Comparison of ENCODE assay signal across 11 cellular contexts in the genomic region with DNA sequence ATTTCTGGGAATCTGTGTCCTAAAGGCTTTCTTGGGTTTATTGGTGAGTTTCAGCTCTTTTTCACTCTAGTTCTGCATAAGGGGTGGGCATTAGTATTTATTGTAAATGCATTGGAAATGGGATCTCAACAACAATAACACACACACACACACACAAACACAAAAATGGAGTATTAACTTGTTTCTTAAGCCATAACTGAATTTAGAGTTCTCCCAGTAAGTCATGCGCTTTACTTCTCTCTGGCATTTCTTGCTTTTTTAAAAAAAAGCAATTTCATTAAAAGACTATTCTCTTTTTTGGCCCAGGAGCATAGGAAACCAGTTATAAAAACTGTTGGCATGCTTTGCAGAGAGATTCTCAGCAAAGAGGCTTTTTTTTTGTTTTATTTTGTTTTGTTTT.
DNase-seq lines count a peak whose midpoint lies in the region; ATAC-seq, FAIRE-seq and TF ChIP-seq lines count a peak whose summit lies in the region.
"Had no signal": no experiment of that assay in that cellular context is flagged by ENCODE, and none has a peak within 500 bp of the region (broad histone marks: within the 10 kb centered on the region; RNA-seq: fewer than 3 reads in every experiment).

No MANE protein-coding gene starts in this region.

- no peaks in the 10 kb centered on the region for H3K79me1 ChIP-seq in H1 (ENCODE audit: low read depth, low read length)

- H3K23ac ChIP-seq in H1 (ENCODE audit: insufficient read length): no peak overlapping the region

- H3K79me2 ChIP-seq in DOHH2 (ENCODE audit: control insufficient read depth, low read length): no peaks in the 10 kb centered on the region
- H3K79me2 ChIP-seq in H1 (ENCODE audit: control insufficient read depth in 1 of 2, insufficient read depth in 2 of 2, low read length in 2 of 2): no peaks in the 10 kb centered on the region
- H3K79me2 ChIP-seq in parathyroid adenoma: no peaks in the 10 kb centered on the region

- H3K4me1 Mint-ChIP-seq in IgD-negative memory B cell: peaks cover 51 to 61% (median 59%) of the 10 kb centered on the region in 3 donors

- H2AFZ ChIP-seq in H1 (ENCODE audit: low read length) (no peak overlapping the region), parathyroid adenoma (peak overlapping the region; percentile 65)

- no peak for TF ChIP-seq EP300 in H1 (IDR thresholded peaks at IDR 0.05; ENCODE audit: borderline replicate concordance in 1 of 2, low read depth in 2 of 2, low read length in 2 of 2)

- H2AK5ac ChIP-seq in H1 (ENCODE audit: low read depth, low read length): no peak overlapping the region

- WGBS in H1 (ENCODE audit: extremely low coverage in 1 of 2, insufficient coverage in 1 of 2, insufficient read length in 1 of 2, insufficient replicate concordance in 2 of 2, low coverage in 1 of 2, low lambda C conversion rate in 2 of 2, missing lambda C conversion rate in 1 of 2), 2 experiments: 88% methylated on average over 1 of the region's 1 CpG; no CpG with 5 or more reads in 1 of the 2 experiments

- 0 out of 2 replicates have a peak, but pooled peaks cover 2% of the 10 kb centered on the region for H3F3A ChIP-seq in DOHH2 (ENCODE audit: control insufficient read depth, insufficient read depth)

- H4K5ac ChIP-seq in H1 (ENCODE audit: insufficient read length, low read depth, low read length): no peak overlapping the region

- H4K20me1 ChIP-seq in DOHH2 (ENCODE audit: control insufficient read depth, insufficient read depth, low read depth, low read length) (no peaks in the 10 kb centered on the region), H1 (replicated peaks in 1 of 2; ENCODE audit: control insufficient read depth in 1 of 2, insufficient read depth in 2 of 2, low read length in 2 of 2) (no peaks in the 10 kb centered on the region)

- DNase-seq in H1 (ENCODE audit: low read depth in 1 of 2, low spot score in 2 of 2) (no peak), anterior cingulate cortex (lab: John Stamatoyannopoulos, UW) (no peak), urothelium cell line (ENCODE audit: low spot score) (no peak), NCI-H146 (lab: John Stamatoyannopoulos, UW) (no peak)
- DNase-seq: gastrocnemius medialis, left cardiac atrium had no signal

- peak overlapping the region; percentile 45 to 93 (median 76) for H3K4me3 Mint-ChIP-seq in IgD-negative memory B cell
- H3K4me3 Mint-ChIP-seq: activated T-helper 17 cell treated with anti-CD3 and anti-CD28 coated beads, Interleukin-2, amount 50 U/mL, for 72 hours had no signal

- H3K27me3 Mint-ChIP-seq in IgD-negative memory B cell: no peaks in the 10 kb centered on the region
- H3K27me3 Mint-ChIP-seq: activated T-helper 17 cell treated with anti-CD3 and anti-CD28 coated beads, Interleukin-2, amount 50 U/mL, for 72 hours had no signal

- H3K9ac ChIP-seq in H1 (replicated peaks in 1 of 4; ENCODE audit: extremely low read depth in 1 of 4, low read depth in 3 of 4, low read length in 3 of 4) (no peak overlapping the region; a peak in 1 of 7 replicates), parathyroid adenoma (no peak overlapping the region)

- TF ChIP-seq POLR2A in H1 (IDR thresholded peaks at IDR 0.05; ENCODE audit: control extremely low read depth in 1 of 2, low read depth in 2 of 2, low read length in 2 of 2): no peak

- H3K36me3 ChIP-seq in DOHH2 (ENCODE audit: control insufficient read depth, low read length) (no peaks in the 10 kb centered on the region), H1 (ENCODE audit: control insufficient read depth in 2 of 4, insufficient read depth in 4 of 4, low read length in 3 of 4) (no peaks in the 10 kb centered on the region), parathyroid adenoma (ENCODE audit: control insufficient read depth, insufficient read depth, low read length) (no peaks in the 10 kb centered on the region)
- H3K36me3 ChIP-seq: gastrocnemius medialis had no signal

- peak overlapping the region; percentile 80 to 97 (median 93) for H3K27ac Mint-ChIP-seq in IgD-negative memory B cell
- H3K27ac Mint-ChIP-seq: activated T-helper 17 cell treated with anti-CD3 and anti-CD28 coated beads, Interleukin-2, amount 50 U/mL, for 72 hours had no signal

- no peak overlapping the region; the same call in 1 of the 2 replicates for H2BK12ac ChIP-seq in H1 (ENCODE audit: low read depth, low read length)

- CTCF ChIA-PET in H1 (lab: Charles Lee; ENCODE audit: partially characterized antibody): interaction anchor here (0.7 to 8.8 kb wide), 19 partner anchors 13 to 603 kb away, joined by 3 to 102 read pairs (median 3); no protein-coding TSS in a partner anchor

- H3K4ac ChIP-seq in H1 (replicated peaks; ENCODE audit: insufficient read length, low read depth, low read length): no peak overlapping the region

- H2BK20ac ChIP-seq in H1 (ENCODE audit: low read length): no peak overlapping the region

- H2BK120ac ChIP-seq in H1 (replicated peaks; ENCODE audit: low read depth, low read length): no peak overlapping the region

- peak overlapping the region; percentile 61; the same call in 1 of the 2 replicates for H2BK5ac ChIP-seq in H1 (ENCODE audit: low read depth, low read length)

- H3K4me3 ChIP-seq in DOHH2 (ENCODE audit: low read length) (peak overlapping the region; percentile 1; the same call in 1 of the 2 replicates), H1 (ENCODE audit: extremely low read depth in 1 of 4, insufficient read depth in 2 of 4, low read depth in 3 of 4, low read length in 4 of 4) (peak overlapping the region in 1 of 4 experiments; percentile 4; a peak in 1 of 8 replicates), parathyroid adenoma (ENCODE audit: low read depth, low read length) (no peak overlapping the region)

- no peaks in the 10 kb centered on the region for H3K36me3 Mint-ChIP-seq in IgD-negative memory B cell

- H4K91ac ChIP-seq in H1 (replicated peaks; ENCODE audit: insufficient read length, low read length): peak overlapping the region; percentile 13

- TF ChIP-seq RAD21 in H1 (IDR thresholded peaks at IDR 0.05 in 1 of 2, conservative IDR thresholded peaks at IDR 0.05 in 1 of 2; ENCODE audit: low read depth in 2 of 2, low read length in 2 of 2): no peak

- H3K9me3 Mint-ChIP-seq in IgD-negative memory B cell: no peaks in the 10 kb centered on the region
- H3K9me3 Mint-ChIP-seq: activated T-helper 17 cell treated with anti-CD3 and anti-CD28 coated beads, Interleukin-2, amount 50 U/mL, for 72 hours had no signal

- FAIRE-seq in H1 (lab: Jason Lieb, UNC): no peak
- no peak for FAIRE-seq in urothelium cell line (lab: Jason Lieb, UNC)

- H3K27ac ChIP-seq in DOHH2 (ENCODE audit: low read depth, low read length): peak overlapping the region; percentile 23
- H3K27ac ChIP-seq in H1 (ENCODE audit: low read depth, low read length): peak overlapping the region; percentile 50
- H3K27ac ChIP-seq in parathyroid adenoma: no peak overlapping the region

- H3K9me3 ChIP-seq in DOHH2 (ENCODE audit: control insufficient read depth, insufficient read depth, low read length) (no peaks in the 10 kb centered on the region), H1 (ENCODE audit: insufficient read depth in 2 of 2, low read depth in 1 of 2, low read length in 1 of 2) (no peaks in the 10 kb centered on the region), parathyroid adenoma (ENCODE audit: control insufficient read depth, low read length) (no peaks in the 10 kb centered on the region)
- H3K9me3 ChIP-seq: gastrocnemius medialis had no signal

- H3K14ac ChIP-seq in H1 (ENCODE audit: insufficient read length): no peak overlapping the region

- TF ChIP-seq CTCF in DOHH2 (IDR thresholded peaks at IDR 0.05; ENCODE audit: low read depth, low read length, poor library complexity, severe bottlenecking): no peak
- TF ChIP-seq CTCF in H1 (IDR thresholded peaks at IDR 0.05; ENCODE audit: control extremely low read depth in 1 of 3, insufficient read depth in 1 of 3, low read depth in 1 of 3, low read length in 3 of 3): no peak
- TF ChIP-seq CTCF in parathyroid adenoma (IDR thresholded peaks at IDR 0.05): no peak

- H3K18ac ChIP-seq in H1 (ENCODE audit: extremely low read depth, low read length): 0 out of 2 replicates have a peak overlapping the region, but pooled peaks have one; percentile 62

- POLR2A ChIA-PET in H1 (lab: Charles Lee; ENCODE audit: partially characterized antibody): interaction anchor here (0.7 to 1.5 kb wide), 8 partner anchors 8 to 348 kb away, joined by 3 to 4 read pairs (median 3); a partner anchor contains a TSS

- H3K56ac ChIP-seq in H1 (replicated peaks; ENCODE audit: insufficient read length, low read depth, low read length): no peak overlapping the region

- H3K27me3 ChIP-seq in DOHH2 (ENCODE audit: control insufficient read depth, low read length): no peaks in the 10 kb centered on the region
- no peaks in the 10 kb centered on the region for H3K27me3 ChIP-seq in H1 (replicated peaks in 1 of 4; ENCODE audit: control insufficient read depth in 3 of 4, extremely low read depth in 1 of 4, insufficient read depth in 3 of 4, low read length in 3 of 4)
- no peaks in the 10 kb centered on the region for H3K27me3 ChIP-seq in parathyroid adenoma (ENCODE audit: control insufficient read depth, insufficient read depth, low read length)
- H3K27me3 ChIP-seq: gastrocnemius medialis had no signal

- H3K4me2 ChIP-seq in DOHH2 (ENCODE audit: low read length): peak overlapping the region; percentile 61
- peak overlapping the region; percentile 14 to 21; a peak in 3 of 4 replicates for H3K4me2 ChIP-seq in H1 (ENCODE audit: insufficient read depth in 1 of 2, low read depth in 2 of 2, low read length in 2 of 2)
- no peak overlapping the region for H3K4me2 ChIP-seq in parathyroid adenoma (ENCODE audit: low read length)

- H3K4me1 ChIP-seq in DOHH2 (ENCODE audit: control insufficient read depth, low read length) (peaks cover 70% of the 10 kb centered on the region), H1 (replicated peaks in 1 of 4; ENCODE audit: control insufficient read depth in 3 of 4, insufficient read depth in 4 of 4, low read length in 3 of 4) (peaks cover 3 to 22% (median 15%) of the 10 kb centered on the region in 4 experiments), parathyroid adenoma (peaks cover 21% of the 10 kb centered on the region)

- no peak overlapping the region for H4K8ac ChIP-seq in H1 (ENCODE audit: extremely low read depth, insufficient read depth, low read length)

- no peaks in the 10 kb centered on the region for H3K23me2 ChIP-seq in H1 (ENCODE audit: low read depth, low read length)

- no peak overlapping the region for H2BK15ac ChIP-seq in H1 (ENCODE audit: low read length)

- H3K9me2 ChIP-seq in DOHH2 (replicated peaks; ENCODE audit: control insufficient read depth, low read length): no peaks in the 10 kb centered on the region

- ATAC-seq in GM21717 (IDR thresholded peaks at IDR 0.05; ENCODE audit: unreplicated experiment): no peak
- ATAC-seq: activated T-helper 17 cell treated with anti-CD3 and anti-CD28 coated beads, Interleukin-2, amount 50 U/mL, for 72 hours; gastrocnemius medialis had no signal

TF ChIP-seq in H1, 55 proteins besides CTCF, POLR2A, EP300 and RAD21 (continues in another document):
- TF ChIP-seq FOSL1 (IDR thresholded peaks at IDR 0.05; ENCODE audit: insufficient read depth, low read depth, low read length) (no peak), SIX5 (IDR thresholded peaks at IDR 0.05; ENCODE audit: low read depth, low read length) (no peak), BACH1 (IDR thresholded peaks at IDR 0.05; ENCODE audit: low read length) (no peak), KDM5A (IDR thresholded peaks at IDR 0.05; ENCODE audit: low read length) (no peak), EGR1 (IDR thresholded peaks at IDR 0.05; ENCODE audit: borderline replicate concordance, low read depth, low read length) (no peak)
